In genomic region chr16:77660311-77660710, GRCh38 we compare ENCODE assay signal across 8 cellular contexts.
A peak's percentile ranks its signal among the peaks of the same experiment; 100 is the strongest.
DNase-seq lines count a peak whose midpoint lies in the region; ATAC-seq and TF ChIP-seq lines count a peak whose summit lies in the region.

No MANE protein-coding gene starts in this region.

- ATAC-seq in HG02840 (IDR thresholded peaks at IDR 0.05; ENCODE audit: low FRiP score, unreplicated experiment): no peak
- ATAC-seq in HG03175 (IDR thresholded peaks at IDR 0.05; ENCODE audit: unreplicated experiment): no peak

- H3K9me3 ChIP-seq in MG63: no peaks in the 10 kb centered on the region
- H3K9me3 ChIP-seq in WERI-Rb-1 (ENCODE audit: severe bottlenecking): peaks cover 16% of the 10 kb centered on the region

- TF ChIP-seq CTCF in WERI-Rb-1 (IDR thresholded peaks at IDR 0.05; ENCODE audit: low read depth, low read length): peak; percentile 66

- H3K27me3 ChIP-seq in MG63 (no peaks in the 10 kb centered on the region), WERI-Rb-1 (ENCODE audit: insufficient read depth, low read depth, severe bottlenecking) (no peaks in the 10 kb centered on the region)

- H3K36me3 ChIP-seq in MG63: no peaks in the 10 kb centered on the region
- H3K36me3 ChIP-seq in WERI-Rb-1: no peaks in the 10 kb centered on the region

- H3K4me3 ChIP-seq in MG63 (no peak overlapping the region), WERI-Rb-1 (ENCODE audit: low read depth, low read length) (no peak overlapping the region)

- no peak overlapping the region for H3K27ac ChIP-seq in WERI-Rb-1

- in situ Hi-C loops in Caki2 (cut with HindIII; ENCODE audit: low pct_unique_long_range_greater_than_20kb, low sequenced_read_pairs): no loop called here

- DNase-seq in Caki2 (ENCODE audit: low read depth) (peak; percentile 51), MG63 (peak; percentile 3), WERI-Rb-1 (peak; percentile 14), kidney tubule cell (ENCODE audit: low spot score) (peak; percentile 36), GM19240 (ENCODE audit: insufficient read length, low spot score) (no peak), HPDE6-E6E7 (ENCODE audit: extremely low spot score) (no peak)

Comparison
In these comparisons a context has a peak if more than half of its experiments do, and no peak if none do; other contexts are left out.
1. DNase-seq: peak in Caki2 (single experiment), MG63 (single experiment), WERI-Rb-1 (single experiment) and kidney tubule cell (single experiment); none in GM19240 (single experiment) and HPDE6-E6E7 (single experiment).